In genomic region chr22:30202531-30203006, GRCh38 we compare ENCODE assay signal across 12 cellular contexts. TPM values are rescaled to one million over a fixed set of nuclear protein-coding genes. Genes with fewer than 3 reads are reported as not detected.
DNase-seq lines count a peak whose midpoint lies in the region; ATAC-seq and TF ChIP-seq lines count a peak whose summit lies in the region.
"Had no signal": no experiment of that assay in that cellular context is flagged by ENCODE, and none has a peak within 500 bp of the region (broad histone marks: within the 10 kb centered on the region; RNA-seq: fewer than 3 reads in every experiment).

No MANE protein-coding gene starts in this region.

- BruUV-seq in PC-3 (replicated peaks; lab: Mats Ljungman, UMichigan), result TSS peak; percentile 13

- no peaks in the 10 kb centered on the region for H3K36me3 ChIP-seq in PC-3 (ENCODE audit: low read depth, low read length)
- H3K36me3 ChIP-seq in neuronal stem cell (replicated peaks in 1 of 2; ENCODE audit: control insufficient read depth in 2 of 2, insufficient read depth in 2 of 2, low read length in 2 of 2), result no peaks in the 10 kb centered on the region
- H3K36me3 ChIP-seq: tibial artery had no signal

- H3K4me1 ChIP-seq in PC-3 (ENCODE audit: insufficient read depth, low read length) (peaks cover 55% of the 10 kb centered on the region), neuronal stem cell (ENCODE audit: control insufficient read depth in 2 of 2, insufficient read depth in 1 of 2, low read depth in 1 of 2, low read length in 2 of 2) (peaks cover 12 to 18% of the 10 kb centered on the region in 2 donors)

- H2BK120ac ChIP-seq in neuronal stem cell (ENCODE audit: low read depth, low read length), result no peak overlapping the region

- CTCF ChIA-PET in AG04449 (lab: Yijun Ruan, JAX), result interaction anchor here (0.5 to 1.7 kb wide), 4 partner anchors 23 to 94 kb away, joined by 3 to 5 read pairs (median 4); no protein-coding TSS in a partner anchor
- CTCF ChIA-PET in PC-3 (lab: Charles Lee), result interaction anchor here (0.7 kb wide), 1 partner anchor 35 kb away, joined by 4 read pairs; no protein-coding TSS in a partner anchor

- H3F3A ChIP-seq in PC-3 (ENCODE audit: low read length, unreplicated experiment), result peaks cover 26% of the 10 kb centered on the region

- POLR2A ChIA-PET in AG04449 (lab: Yijun Ruan, JAX), result no interaction called here
- POLR2A ChIA-PET in PC-3 (lab: Charles Lee; ENCODE audit: unreplicated experiment), result interaction anchor here (0.6 to 1.0 kb wide), 5 partner anchors 8 to 221 kb away, joined by 3 to 5 read pairs (median 4); no protein-coding TSS in a partner anchor
- POLR2A ChIA-PET in naive thymus-derived CD8-positive, alpha-beta T cell (lab: Charles Lee), result no interaction called here

- H3K4me3 Mint-ChIP-seq in naive thymus-derived CD8-positive, alpha-beta T cell, result no peak overlapping the region
- H3K4me3 Mint-ChIP-seq: CD4-positive, CD25-positive, alpha-beta regulatory T cell had no signal

- H4K91ac ChIP-seq in neuronal stem cell (ENCODE audit: low read depth, low read length, poor library complexity), result peak overlapping the region; percentile 73

- H3K9ac ChIP-seq in PC-3 (ENCODE audit: low read length), result peak overlapping the region; percentile 97
- peak overlapping the region; percentile 78 for H3K9ac ChIP-seq in neuronal stem cell (ENCODE audit: low read depth, low read length, poor library complexity)

- WGBS in neuronal stem cell (ENCODE audit: extremely low coverage in 2 of 2, insufficient read length in 2 of 2, insufficient replicate concordance in 1 of 2), 2 donors, result no CpG with 5 or more reads among the region's 9 CpGs

- no peaks in the 10 kb centered on the region for H3K27me3 Mint-ChIP-seq in naive thymus-derived CD8-positive, alpha-beta T cell
- H3K27me3 Mint-ChIP-seq: CD4-positive, CD25-positive, alpha-beta regulatory T cell had no signal

- H3K79me2 ChIP-seq in PC-3 (ENCODE audit: low read length), result peaks cover 15% of the 10 kb centered on the region; the same call in 1 of the 2 replicates

- no peaks in the 10 kb centered on the region for H3K79me1 ChIP-seq in neuronal stem cell (ENCODE audit: low read depth, low read length)

- intact Hi-C loops in PC-3 (cut with micrococcal nuclease), result no loop called here

- H3K4ac ChIP-seq in neuronal stem cell (ENCODE audit: low read length), result no peak overlapping the region

- no peak overlapping the region for H3K23ac ChIP-seq in neuronal stem cell (ENCODE audit: low read depth, low read length, poor library complexity)

- H4K20me1 ChIP-seq in PC-3 (ENCODE audit: low read length), result no peaks in the 10 kb centered on the region

- H4K8ac ChIP-seq in neuronal stem cell (ENCODE audit: low read depth, low read length), result no peak overlapping the region

- H2BK12ac ChIP-seq in neuronal stem cell (ENCODE audit: low read length), result no peak overlapping the region

- TF ChIP-seq CTCF in AG04449 (IDR thresholded peaks at IDR 0.05; ENCODE audit: insufficient read depth, low read length, missing control alignments), result no peak
- TF ChIP-seq CTCF in PC-3 (conservative IDR thresholded peaks at IDR 0.05; ENCODE audit: low read depth, low read length), result no peak
- TF ChIP-seq CTCF in fibroblast of mammary gland (conservative IDR thresholded peaks at IDR 0.05; ENCODE audit: control insufficient read depth, insufficient read depth, low read depth, low read length), result no peak

- DNase-seq in AG04449 (ENCODE audit: low read depth, low spot score) (peak; percentile 31), PC-3 (peak; percentile 78), fibroblast of mammary gland (ENCODE audit: low read depth) (peak; percentile 61), neuronal stem cell (ENCODE audit: low spot score) (no peak), cortex of kidney (lab: John Stamatoyannopoulos, UW) (no peak)
- no peak for DNase-seq in naive thymus-derived CD8-positive, alpha-beta T cell
- DNase-seq in activated CD4-positive, alpha-beta T cell treated with anti-CD3 and anti-CD28 coated beads, Interleukin-2, amount 50 U/mL, for 1 hour, result no peak
- DNase-seq: activated CD4-positive, alpha-beta T cell treated with anti-CD3 and anti-CD28 coated beads for 4 hours; CD4-positive, CD25-positive, alpha-beta regulatory T cell; MM.1S had no signal

- no peaks in the 10 kb centered on the region for H3K9me3 Mint-ChIP-seq in naive thymus-derived CD8-positive, alpha-beta T cell
- H3K9me3 Mint-ChIP-seq: CD4-positive, CD25-positive, alpha-beta regulatory T cell had no signal

- H2AFZ ChIP-seq in PC-3 (ENCODE audit: low read length) (no peak overlapping the region), neuronal stem cell (ENCODE audit: low read length) (peak overlapping the region; percentile 39)

- H3K27me3 ChIP-seq in PC-3 (ENCODE audit: low read length) (no peaks in the 10 kb centered on the region), neuronal stem cell (ENCODE audit: control insufficient read depth in 3 of 3, insufficient read depth in 3 of 3, low read depth in 1 of 3, low read length in 3 of 3) (no peaks in the 10 kb centered on the region)
- H3K27me3 ChIP-seq: tibial artery had no signal

- H3K27ac Mint-ChIP-seq in naive thymus-derived CD8-positive, alpha-beta T cell, result no peak overlapping the region

- H3K9me3 ChIP-seq in PC-3 (ENCODE audit: low read length), result peaks cover 3% of the 10 kb centered on the region; the same call in 1 of the 2 replicates
- H3K9me3 ChIP-seq in neuronal stem cell (replicated peaks in 1 of 2; ENCODE audit: control insufficient read depth in 2 of 2, insufficient read depth in 1 of 2, low read depth in 1 of 2, low read length in 2 of 2), result no peaks in the 10 kb centered on the region
- H3K9me3 ChIP-seq: tibial artery had no signal

- peak; percentile 29 for ATAC-seq in PC-3
- ATAC-seq in naive thymus-derived CD8-positive, alpha-beta T cell, result no peak
- no peak for ATAC-seq in HG02610 (IDR thresholded peaks at IDR 0.05; ENCODE audit: unreplicated experiment)

- peak overlapping the region; percentile 9 for H3K4me2 ChIP-seq in PC-3 (ENCODE audit: low read length)
- no peak overlapping the region for H3K4me2 ChIP-seq in neuronal stem cell (ENCODE audit: insufficient read depth, low read length, poor library complexity, severe bottlenecking)

- peaks cover 0 to 6% (median under 1%) of the 10 kb centered on the region in 4 donors for H3K4me1 Mint-ChIP-seq in naive thymus-derived CD8-positive, alpha-beta T cell

- no peaks in the 10 kb centered on the region for H3K9me2 ChIP-seq in PC-3 (replicated peaks; ENCODE audit: low read length)

- peak overlapping the region; percentile 70 for H3K18ac ChIP-seq in neuronal stem cell (ENCODE audit: low read length)

- peak overlapping the region; percentile 54 for H2BK15ac ChIP-seq in neuronal stem cell (ENCODE audit: low read length)

- H3K4me3 ChIP-seq in AG04449 (ENCODE audit: low read depth, low read length) (no peak overlapping the region), PC-3 (ENCODE audit: low read length) (no peak overlapping the region), fibroblast of mammary gland (ENCODE audit: control insufficient read depth, low read depth, low read length) (no peak overlapping the region), neuronal stem cell (ENCODE audit: low read length in 2 of 2) (no peak overlapping the region)
- H3K4me3 ChIP-seq: tibial artery had no signal

- H3K27ac ChIP-seq in PC-3 (ENCODE audit: low read length) (peak overlapping the region; percentile 100), neuronal stem cell (replicated peaks; ENCODE audit: low read length) (no peak overlapping the region)

- H2BK5ac ChIP-seq in neuronal stem cell (ENCODE audit: low read length), result no peak overlapping the region

- H2AK5ac ChIP-seq in neuronal stem cell (ENCODE audit: low read depth, low read length), result no peak overlapping the region

- H3K36me3 Mint-ChIP-seq in naive thymus-derived CD8-positive, alpha-beta T cell, result no peaks in the 10 kb centered on the region
- H3K36me3 Mint-ChIP-seq: CD4-positive, CD25-positive, alpha-beta regulatory T cell had no signal

- H3K14ac ChIP-seq in neuronal stem cell (ENCODE audit: low read length), result no peak overlapping the region

RNA-seq across cellular contexts. Expression of gene LIF, which starts 44.0 kb away (rescaled TPM):
- 64.1 and 71.6 TPM in 2 replicates for total RNA-seq in PC-3 (2014; rRNA removed)
- 1.4 TPM for polyA plus RNA-seq in neuronal stem cell (2013, experiment 1 of 2)
- polyA plus RNA-seq in neuronal stem cell (2013, experiment 2 of 2), result 1.4 TPM
- not detected for total RNA-seq in naive thymus-derived CD8-positive, alpha-beta T cell
- not detected for polyA plus RNA-seq in naive thymus-derived CD8-positive, alpha-beta T cell
- polyA plus RNA-seq: CD4-positive, CD25-positive, alpha-beta regulatory T cell had no signal

Comparison
In these comparisons a context has a peak if more than half of its experiments do, and no peak if none do; other contexts are left out.
1. DNase-seq: peak in AG04449 (single experiment), PC-3 (single experiment) and fibroblast of mammary gland (single experiment); none in neuronal stem cell (single experiment), naive thymus-derived CD8-positive, alpha-beta T cell (0 of 10), activated CD4-positive, alpha-beta T cell treated with anti-CD3 and anti-CD28 coated beads, Interleukin-2, amount 50 U/mL, for 1 hour (single experiment) and cortex of kidney (single experiment).
2. RNA of gene LIF, which starts 44.0 kb away (total RNA-seq): 64.1 to 71.6 TPM in PC-3; not detected in naive thymus-derived CD8-positive, alpha-beta T cell; every median in the first group is over 10 times any median in the second.